ENCODE assay signal across 9 cellular contexts in genomic region chr9:78132688-78133033, GRCh38.
DNase-seq lines count a peak whose midpoint lies in the region; ATAC-seq and TF ChIP-seq lines count a peak whose summit lies in the region.
"Had no signal": no experiment of that assay in that cellular context is flagged by ENCODE, and none has a peak within 500 bp of the region (broad histone marks: within the 10 kb centered on the region; RNA-seq: fewer than 3 reads in every experiment).

No MANE protein-coding gene starts in this region.

- no peak for TF ChIP-seq CTCF in fibroblast of lung (conservative IDR thresholded peaks at IDR 0.05 in 1 of 2, IDR thresholded peaks at IDR 0.05 in 1 of 2; ENCODE audit: low read depth in 1 of 2, low read length in 2 of 2)
- TF ChIP-seq CTCF in glutamatergic neuron (IDR thresholded peaks at IDR 0.05; ENCODE audit: partially characterized antibody, unreplicated experiment): no peak

- peak overlapping the region; percentile 90 for H2AFZ ChIP-seq in fibroblast of lung (ENCODE audit: low read length)

- peaks cover under 1% of the 10 kb centered on the region for H3K9me3 Mint-ChIP-seq in activated naive CD4-positive, alpha-beta T cell treated with anti-CD3 and anti-CD28 coated beads for 36 hours
- no peaks in the 10 kb centered on the region for H3K9me3 Mint-ChIP-seq in glutamatergic neuron (ENCODE audit: unreplicated experiment)

- intact Hi-C loops in activated naive CD4-positive, alpha-beta T cell treated with anti-CD3 and anti-CD28 coated beads for 36 hours (cut with micrococcal nuclease): loop anchor here (1.0 to 5.0 kb wide), 5 partner anchors 81 to 405 kb away; partner anchors contain the start of genes CEP78 and PSAT1

- H3K4me3 Mint-ChIP-seq in activated naive CD4-positive, alpha-beta T cell treated with anti-CD3 and anti-CD28 coated beads for 36 hours: peak overlapping the region; percentile 58
- H3K4me3 Mint-ChIP-seq in glutamatergic neuron (ENCODE audit: unreplicated experiment): no peak overlapping the region

- H3K27me3 Mint-ChIP-seq in activated naive CD4-positive, alpha-beta T cell treated with anti-CD3 and anti-CD28 coated beads for 36 hours (ENCODE audit: low read depth): no peaks in the 10 kb centered on the region
- H3K27me3 Mint-ChIP-seq in glutamatergic neuron (ENCODE audit: unreplicated experiment): no peaks in the 10 kb centered on the region

- H3K9ac ChIP-seq in fibroblast of lung (ENCODE audit: insufficient read depth, low read length) (no peak overlapping the region), stomach smooth muscle (ENCODE audit: low read length in 2 of 2) (no peak overlapping the region)

- H3K27ac Mint-ChIP-seq in activated naive CD4-positive, alpha-beta T cell treated with anti-CD3 and anti-CD28 coated beads for 36 hours: peak overlapping the region; percentile 60
- no peak overlapping the region for H3K27ac Mint-ChIP-seq in glutamatergic neuron (ENCODE audit: unreplicated experiment)

- no peak for ATAC-seq in GM21576 (IDR thresholded peaks at IDR 0.05; ENCODE audit: unreplicated experiment)

- DNase-seq in activated naive CD4-positive, alpha-beta T cell treated with anti-CD3 and anti-CD28 coated beads for 36 hours: no peak
- no peak for DNase-seq in activated naive CD4-positive, alpha-beta T cell (lab: John Stamatoyannopoulos, UW)
- DNase-seq in SJSA1 (ENCODE audit: low read depth in 1 of 2, low spot score in 2 of 2) (peak in 1 of 2 experiments; percentile 17), fibroblast of lung (ENCODE audit: low read depth in 2 of 2) (peak in 1 of 2 donors; percentile 23), cerebellar nuclear complex (lab: John Stamatoyannopoulos, UW) (no peak), glutamatergic neuron (no peak)
- DNase-seq: mesendoderm had no signal

- no peaks in the 10 kb centered on the region for H4K20me1 ChIP-seq in fibroblast of lung (ENCODE audit: control insufficient read depth, extremely low read depth, insufficient read depth, low read length)

- peak overlapping the region; percentile 13 for H3K4me3 ChIP-seq in SJSA1
- peak overlapping the region; percentile 9 to 46 (median 39) for H3K4me3 ChIP-seq in fibroblast of lung (replicated peaks in 1 of 4; ENCODE audit: control extremely low read depth in 1 of 4, insufficient read depth in 1 of 4, low read depth in 3 of 4, low read length in 4 of 4)
- peak overlapping the region; percentile 37 to 44 for H3K4me3 ChIP-seq in stomach smooth muscle (ENCODE audit: low read length in 2 of 2)

- CTCF ChIA-PET in activated naive CD4-positive, alpha-beta T cell treated with anti-CD3 and anti-CD28 coated beads for 36 hours (lab: Charles Lee): no interaction called here

- H3K4me1 ChIP-seq in SJSA1 (replicated peaks) (peaks cover 5% of the 10 kb centered on the region; the same call in 1 of the 2 replicates), fibroblast of lung (ENCODE audit: control insufficient read depth, extremely low read depth, insufficient read depth, low read length) (no peaks in the 10 kb centered on the region), stomach smooth muscle (ENCODE audit: control insufficient read depth, insufficient read depth, low read length) (no peaks in the 10 kb centered on the region)

- H3K27me3 ChIP-seq in SJSA1 (replicated peaks) (no peaks in the 10 kb centered on the region), fibroblast of lung (ENCODE audit: control insufficient read depth, insufficient read depth, low read length) (peaks cover 1% of the 10 kb centered on the region), stomach smooth muscle (ENCODE audit: control insufficient read depth in 1 of 2, insufficient read depth in 2 of 2, low read length in 2 of 2) (no peaks in the 10 kb centered on the region)

- H3K36me3 Mint-ChIP-seq in activated naive CD4-positive, alpha-beta T cell treated with anti-CD3 and anti-CD28 coated beads for 36 hours (ENCODE audit: low read depth): no peaks in the 10 kb centered on the region
- peaks cover 4% of the 10 kb centered on the region for H3K36me3 Mint-ChIP-seq in glutamatergic neuron (ENCODE audit: unreplicated experiment)

- peak overlapping the region; percentile 88 for H3K4me2 ChIP-seq in fibroblast of lung (ENCODE audit: extremely low read depth, insufficient read depth, low read length)

- no peaks in the 10 kb centered on the region for H3K36me3 ChIP-seq in SJSA1
- H3K36me3 ChIP-seq in fibroblast of lung (ENCODE audit: control insufficient read depth, insufficient read depth, low read length): no peaks in the 10 kb centered on the region
- H3K36me3 ChIP-seq in stomach smooth muscle (ENCODE audit: control insufficient read depth in 2 of 2, insufficient read depth in 2 of 2, low read length in 2 of 2): no peaks in the 10 kb centered on the region

- H3K9me3 ChIP-seq in SJSA1 (replicated peaks) (no peaks in the 10 kb centered on the region), fibroblast of lung (ENCODE audit: control insufficient read depth, insufficient read depth, low read depth, low read length) (no peaks in the 10 kb centered on the region), stomach smooth muscle (ENCODE audit: control insufficient read depth in 2 of 2, low read length in 2 of 2) (no peaks in the 10 kb centered on the region)

- H3K4me1 Mint-ChIP-seq in activated naive CD4-positive, alpha-beta T cell treated with anti-CD3 and anti-CD28 coated beads for 36 hours (ENCODE audit: low read depth): peaks cover 16% of the 10 kb centered on the region
- no peaks in the 10 kb centered on the region for H3K4me1 Mint-ChIP-seq in glutamatergic neuron (ENCODE audit: low read depth, unreplicated experiment)

- H3K27ac ChIP-seq in SJSA1 (peak overlapping the region; percentile 12; the same call in 1 of the 2 replicates), fibroblast of lung (ENCODE audit: insufficient read depth, low read length) (no peak overlapping the region), stomach smooth muscle (ENCODE audit: low read length) (no peak overlapping the region)

- H3K79me2 ChIP-seq in fibroblast of lung (ENCODE audit: control insufficient read depth, insufficient read depth, low read length): no peaks in the 10 kb centered on the region
